1 cellular context compared by ENCODE assay signal in the genomic region with DNA sequence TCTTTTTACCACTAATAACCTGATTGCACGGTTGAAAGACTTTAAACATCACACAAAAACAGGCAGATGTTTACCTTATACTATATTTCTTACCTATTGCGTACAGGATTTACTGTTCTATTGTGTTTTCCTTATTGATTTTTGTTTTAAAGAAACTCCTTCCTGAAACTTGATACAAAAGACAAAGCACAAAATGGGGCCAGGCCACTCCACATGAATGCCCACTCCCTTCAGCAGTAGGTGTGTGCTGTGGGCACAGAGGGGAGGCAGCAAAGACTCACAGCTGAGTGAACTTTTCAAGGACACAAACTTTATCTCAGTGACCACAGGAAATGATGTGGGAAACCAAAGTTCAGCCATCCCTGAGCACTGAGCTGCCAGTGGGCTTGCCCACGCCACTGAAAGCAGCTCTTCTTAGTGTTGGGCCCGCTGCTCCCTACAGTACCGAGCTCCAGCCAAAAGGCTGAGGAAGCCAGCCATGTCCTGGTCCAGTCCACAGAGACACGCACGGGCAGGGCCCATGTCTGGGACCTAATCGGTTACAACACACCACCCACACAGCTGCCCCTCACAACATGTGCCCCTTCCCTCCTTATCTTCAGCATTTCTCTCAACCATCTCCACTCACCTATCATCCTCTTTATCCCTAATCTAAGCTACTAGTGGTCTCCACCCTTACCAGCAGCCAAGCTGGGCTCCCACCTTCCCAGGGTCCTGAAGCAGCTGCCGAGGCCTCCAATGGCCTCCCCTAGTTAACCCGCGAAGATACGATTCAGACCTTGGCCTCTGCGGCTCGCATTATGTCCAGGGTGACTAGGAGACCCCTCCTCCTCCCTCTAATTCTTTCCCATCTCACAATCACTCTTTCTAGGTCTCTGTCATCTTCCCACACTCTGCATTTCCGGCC.
TF ChIP-seq lines count a peak whose summit lies in the region.

No MANE protein-coding gene starts in this region.

TF ChIP-seq in HepG2, 621 proteins besides CTCF, POLR2A, EP300 and RAD21 (continued from another document):
- TF ChIP-seq, protein P1, sequence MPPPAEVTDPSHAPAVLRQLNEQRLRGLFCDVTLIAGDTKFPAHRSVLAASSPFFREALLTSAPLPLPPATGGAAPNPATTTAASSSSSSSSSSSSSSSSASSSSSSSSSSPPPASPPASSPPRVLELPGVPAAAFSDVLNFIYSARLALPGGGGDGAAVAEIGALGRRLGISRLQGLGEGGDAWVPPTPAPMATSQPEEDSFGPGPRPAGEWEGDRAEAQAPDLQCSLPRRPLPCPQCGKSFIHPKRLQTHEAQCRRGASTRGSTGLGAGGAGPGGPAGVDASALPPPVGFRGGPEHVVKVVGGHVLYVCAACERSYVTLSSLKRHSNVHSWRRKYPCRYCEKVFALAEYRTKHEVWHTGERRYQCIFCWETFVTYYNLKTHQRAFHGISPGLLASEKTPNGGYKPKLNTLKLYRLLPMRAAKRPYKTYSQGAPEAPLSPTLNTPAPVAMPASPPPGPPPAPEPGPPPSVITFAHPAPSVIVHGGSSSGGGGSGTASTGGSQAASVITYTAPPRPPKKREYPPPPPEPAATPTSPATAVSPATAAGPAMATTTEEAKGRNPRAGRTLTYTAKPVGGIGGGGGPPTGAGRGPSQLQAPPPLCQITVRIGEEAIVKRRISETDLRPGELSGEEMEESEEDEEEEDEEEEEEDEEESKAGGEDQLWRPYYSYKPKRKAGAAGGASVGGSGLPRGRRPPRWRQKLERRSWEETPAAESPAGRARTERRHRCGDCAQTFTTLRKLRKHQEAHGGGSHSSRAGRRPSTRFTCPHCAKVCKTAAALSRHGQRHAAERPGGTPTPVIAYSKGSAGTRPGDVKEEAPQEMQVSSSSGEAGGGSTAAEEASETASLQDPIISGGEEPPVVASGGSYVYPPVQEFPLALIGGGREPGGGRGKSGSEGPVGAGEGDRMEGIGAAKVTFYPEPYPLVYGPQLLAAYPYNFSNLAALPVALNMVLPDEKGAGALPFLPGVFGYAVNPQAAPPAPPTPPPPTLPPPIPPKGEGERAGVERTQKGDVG (CRISPR knock-in tag; IDR thresholded peaks at IDR 0.05; ENCODE audit: borderline replicate concordance) = peak; percentile 64; the same call in 1 of the 2 replicates
- TF ChIP-seq KMT2B (CRISPR knock-in tag; IDR thresholded peaks at IDR 0.05) = no peak
- TF ChIP-seq, protein P2, sequence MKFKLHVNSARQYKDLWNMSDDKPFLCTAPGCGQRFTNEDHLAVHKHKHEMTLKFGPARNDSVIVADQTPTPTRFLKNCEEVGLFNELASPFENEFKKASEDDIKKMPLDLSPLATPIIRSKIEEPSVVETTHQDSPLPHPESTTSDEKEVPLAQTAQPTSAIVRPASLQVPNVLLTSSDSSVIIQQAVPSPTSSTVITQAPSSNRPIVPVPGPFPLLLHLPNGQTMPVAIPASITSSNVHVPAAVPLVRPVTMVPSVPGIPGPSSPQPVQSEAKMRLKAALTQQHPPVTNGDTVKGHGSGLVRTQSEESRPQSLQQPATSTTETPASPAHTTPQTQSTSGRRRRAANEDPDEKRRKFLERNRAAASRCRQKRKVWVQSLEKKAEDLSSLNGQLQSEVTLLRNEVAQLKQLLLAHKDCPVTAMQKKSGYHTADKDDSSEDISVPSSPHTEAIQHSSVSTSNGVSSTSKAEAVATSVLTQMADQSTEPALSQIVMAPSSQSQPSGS (CRISPR knock-in tag; IDR thresholded peaks at IDR 0.05) = 0 out of 2 replicates have a peak, but pooled peaks have one; percentile 34
- TF ChIP-seq, protein P3, sequence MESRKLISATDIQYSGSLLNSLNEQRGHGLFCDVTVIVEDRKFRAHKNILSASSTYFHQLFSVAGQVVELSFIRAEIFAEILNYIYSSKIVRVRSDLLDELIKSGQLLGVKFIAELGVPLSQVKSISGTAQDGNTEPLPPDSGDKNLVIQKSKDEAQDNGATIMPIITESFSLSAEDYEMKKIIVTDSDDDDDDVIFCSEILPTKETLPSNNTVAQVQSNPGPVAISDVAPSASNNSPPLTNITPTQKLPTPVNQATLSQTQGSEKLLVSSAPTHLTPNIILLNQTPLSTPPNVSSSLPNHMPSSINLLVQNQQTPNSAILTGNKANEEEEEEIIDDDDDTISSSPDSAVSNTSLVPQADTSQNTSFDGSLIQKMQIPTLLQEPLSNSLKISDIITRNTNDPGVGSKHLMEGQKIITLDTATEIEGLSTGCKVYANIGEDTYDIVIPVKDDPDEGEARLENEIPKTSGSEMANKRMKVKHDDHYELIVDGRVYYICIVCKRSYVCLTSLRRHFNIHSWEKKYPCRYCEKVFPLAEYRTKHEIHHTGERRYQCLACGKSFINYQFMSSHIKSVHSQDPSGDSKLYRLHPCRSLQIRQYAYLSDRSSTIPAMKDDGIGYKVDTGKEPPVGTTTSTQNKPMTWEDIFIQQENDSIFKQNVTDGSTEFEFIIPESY (CRISPR knock-in tag; IDR thresholded peaks at IDR 0.05) = peak; percentile 53
- TF ChIP-seq, protein P4, sequence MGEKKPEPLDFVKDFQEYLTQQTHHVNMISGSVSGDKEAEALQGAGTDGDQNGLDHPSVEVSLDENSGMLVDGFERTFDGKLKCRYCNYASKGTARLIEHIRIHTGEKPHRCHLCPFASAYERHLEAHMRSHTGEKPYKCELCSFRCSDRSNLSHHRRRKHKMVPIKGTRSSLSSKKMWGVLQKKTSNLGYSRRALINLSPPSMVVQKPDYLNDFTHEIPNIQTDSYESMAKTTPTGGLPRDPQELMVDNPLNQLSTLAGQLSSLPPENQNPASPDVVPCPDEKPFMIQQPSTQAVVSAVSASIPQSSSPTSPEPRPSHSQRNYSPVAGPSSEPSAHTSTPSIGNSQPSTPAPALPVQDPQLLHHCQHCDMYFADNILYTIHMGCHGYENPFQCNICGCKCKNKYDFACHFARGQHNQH (CRISPR knock-in tag; IDR thresholded peaks at IDR 0.05) = peak; percentile 47; the same call in 1 of the 2 replicates
- peak; percentile 51; the same call in 1 of the 2 replicates for TF ChIP-seq ZNF772 (CRISPR knock-in tag; IDR thresholded peaks at IDR 0.05)
- TF ChIP-seq ZNF547 (CRISPR knock-in tag; IDR thresholded peaks at IDR 0.05) = no peak
- peak; percentile 52; the same call in 1 of the 2 replicates for TF ChIP-seq ZMYM3 (CRISPR knock-in tag; IDR thresholded peaks at IDR 0.05)
- peak; percentile 96; the same call in 1 of the 2 replicates for TF ChIP-seq SIX1 (CRISPR knock-in tag; IDR thresholded peaks at IDR 0.05; ENCODE audit: borderline replicate concordance)
- TF ChIP-seq YEATS2 (CRISPR knock-in tag; IDR thresholded peaks at IDR 0.05; ENCODE audit: borderline replicate concordance) = peak; percentile 39; the same call in 1 of the 2 replicates
- peak; percentile 60; the same call in 1 of the 2 replicates for TF ChIP-seq NCOA2 (CRISPR knock-in tag; IDR thresholded peaks at IDR 0.05)
TF ChIP-seq in HepG2: peak in this region for 105.
